10 cellular contexts compared by ENCODE assay signal in the genomic region with DNA sequence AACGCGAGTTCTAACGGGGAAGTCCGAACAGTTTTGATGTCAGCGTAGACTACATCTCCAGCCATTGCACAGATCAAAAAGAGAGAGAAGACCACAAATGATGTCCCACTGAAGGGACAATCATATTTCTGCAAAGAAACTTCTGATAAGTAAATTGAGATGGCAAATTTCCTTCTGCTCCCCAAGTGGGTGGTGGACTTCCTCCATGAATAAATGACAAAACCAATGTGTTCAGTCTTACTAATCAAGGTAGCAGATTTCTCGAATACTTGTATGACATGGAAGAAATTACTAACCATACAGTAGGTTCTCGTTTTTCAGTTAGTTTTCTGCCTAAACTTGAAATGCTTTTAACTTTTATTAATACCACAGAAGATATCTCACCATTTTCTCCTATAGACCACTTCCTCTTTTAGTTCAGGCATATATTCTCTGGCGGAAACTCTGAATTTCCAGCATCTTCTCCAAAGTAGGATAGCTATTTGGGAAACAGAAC. TPM values are rescaled to one million over a fixed set of nuclear protein-coding genes. Genes with fewer than 3 reads are reported as not detected.
A peak's percentile ranks its signal among the peaks of the same experiment; 100 is the strongest.
DNase-seq lines count a peak whose midpoint lies in the region; ATAC-seq and TF ChIP-seq lines count a peak whose summit lies in the region.
"Had no signal": no experiment of that assay in that cellular context is flagged by ENCODE, and none has a peak within 500 bp of the region (broad histone marks: within the 10 kb centered on the region; RNA-seq: fewer than 3 reads in every experiment).

A gene (minus strand): TSS at position 132 of the 496 bp plus-strand sequence.

- H4K91ac ChIP-seq in mesenchymal stem cell (ENCODE audit: low read length): no peak within 1 kb of the TSS

- H3K36me3 ChIP-seq in Caco-2 (ENCODE audit: control insufficient read depth, insufficient read depth, low read length) (no peaks in the 10 kb centered on the region), mesenchymal stem cell (ENCODE audit: control insufficient read depth in 1 of 2, insufficient read depth in 2 of 2, low read depth in 1 of 2, low read length in 2 of 2) (no peaks in the 10 kb centered on the region)

- H3K4ac ChIP-seq in mesenchymal stem cell (ENCODE audit: low read depth in 1 of 2, low read length in 2 of 2): no peak within 1 kb of the TSS

- H2BK15ac ChIP-seq in mesenchymal stem cell (ENCODE audit: low read depth, poor library complexity, severe bottlenecking): no peak within 1 kb of the TSS

- no peaks in the 10 kb centered on the region for H3K79me1 ChIP-seq in mesenchymal stem cell (replicated peaks; ENCODE audit: low read length, poor library complexity, severe bottlenecking)

- H3K27me3 ChIP-seq in Caco-2 (replicated peaks; ENCODE audit: control insufficient read depth, insufficient read depth, low read length) (no peaks in the 10 kb centered on the region; the same call in 1 of the 2 replicates), mesenchymal stem cell (ENCODE audit: control insufficient read depth in 1 of 2, insufficient read depth in 1 of 2, low read length in 2 of 2) (no peaks in the 10 kb centered on the region)

- no peak within 1 kb of the TSS for H3K4me2 ChIP-seq in mesenchymal stem cell (ENCODE audit: low read length, poor library complexity, severe bottlenecking)
- H3K4me2 ChIP-seq: GM23338 had no signal

- no peak within 1 kb of the TSS for H2BK12ac ChIP-seq in mesenchymal stem cell (ENCODE audit: low read length in 2 of 2)

- no peak for TF ChIP-seq CTCF in Caco-2 (IDR thresholded peaks at IDR 0.05; ENCODE audit: insufficient read depth in 1 of 2, low read depth in 1 of 2, low read length in 1 of 2, severe bottlenecking in 1 of 2, unreplicated experiment in 1 of 2)

- 93% methylated on average over 6 of the region's 8 CpGs for WGBS in mesenchymal stem cell

- ATAC-seq in HG03460 (IDR thresholded peaks at IDR 0.05; ENCODE audit: unreplicated experiment): peak; percentile 39
- no peak for ATAC-seq in naive thymus-derived CD8-positive, alpha-beta T cell
- ATAC-seq: GM23338 had no signal

- no peak within 1 kb of the TSS for H2AK5ac ChIP-seq in mesenchymal stem cell (ENCODE audit: low read length, severe bottlenecking)

- H3K9ac ChIP-seq in mesenchymal stem cell (ENCODE audit: low read length): no peak within 1 kb of the TSS

- POLR2A ChIA-PET in activated CD4-positive, alpha-beta memory T cell treated with anti-CD3 and anti-CD28 coated beads for 36 hours (lab: Charles Lee): interaction anchor here (0.6 to 1.4 kb wide), 3 partner anchors 8 to 59 kb away, joined by 3 to 4 read pairs (median 3); no protein-coding TSS in a partner anchor
- POLR2A ChIA-PET in Caco-2 (lab: Charles Lee): no interaction called here
- POLR2A ChIA-PET in naive thymus-derived CD8-positive, alpha-beta T cell (lab: Charles Lee): no interaction called here

- peaks cover 43% of the 10 kb centered on the region for H3K4me1 Mint-ChIP-seq in activated naive CD4-positive, alpha-beta T cell treated with anti-CD3 and anti-CD28 coated beads, Interleukin-2, amount 50 U/mL, for 24 hours
- peaks cover 50% of the 10 kb centered on the region for H3K4me1 Mint-ChIP-seq in activated CD4-positive, alpha-beta memory T cell treated with anti-CD3 and anti-CD28 coated beads for 36 hours (ENCODE audit: low read depth)
- no peaks in the 10 kb centered on the region for H3K4me1 Mint-ChIP-seq in Caco-2 (ENCODE audit: low read depth, unreplicated experiment)
- H3K4me1 Mint-ChIP-seq in naive thymus-derived CD8-positive, alpha-beta T cell: peaks cover 7 to 41% (median 18%) of the 10 kb centered on the region in 4 donors
- H3K4me1 Mint-ChIP-seq: GM23338 had no signal

- H2AFZ ChIP-seq in mesenchymal stem cell (ENCODE audit: low read depth, low read length): no peak within 1 kb of the TSS
- H2AFZ ChIP-seq: GM23338 had no signal

- no TSS peak for BruUV-seq in Caco-2 (replicated peaks; lab: Mats Ljungman, UMichigan)

- H3K23ac ChIP-seq in mesenchymal stem cell (ENCODE audit: low read length in 2 of 2): no peak within 1 kb of the TSS

- no peak within 1 kb of the TSS for H2BK5ac ChIP-seq in mesenchymal stem cell (ENCODE audit: low read depth, low read length, poor library complexity, severe bottlenecking)

- no peaks in the 10 kb centered on the region for H3K27me3 Mint-ChIP-seq in activated naive CD4-positive, alpha-beta T cell treated with anti-CD3 and anti-CD28 coated beads, Interleukin-2, amount 50 U/mL, for 24 hours
- no peaks in the 10 kb centered on the region for H3K27me3 Mint-ChIP-seq in activated CD4-positive, alpha-beta memory T cell treated with anti-CD3 and anti-CD28 coated beads for 36 hours
- peaks cover 11% of the 10 kb centered on the region for H3K27me3 Mint-ChIP-seq in Caco-2 (ENCODE audit: insufficient read depth, unreplicated experiment)
- no peaks in the 10 kb centered on the region for H3K27me3 Mint-ChIP-seq in naive thymus-derived CD8-positive, alpha-beta T cell

- H3K9me3 ChIP-seq in Caco-2: no peaks in the 10 kb centered on the region
- H3K9me3 ChIP-seq in mesenchymal stem cell (ENCODE audit: control insufficient read depth, low read length): no peaks in the 10 kb centered on the region

- H3K27ac ChIP-seq in mesenchymal stem cell (ENCODE audit: low read length, poor library complexity, severe bottlenecking): no peak within 1 kb of the TSS

- H3K36me3 Mint-ChIP-seq in activated naive CD4-positive, alpha-beta T cell treated with anti-CD3 and anti-CD28 coated beads, Interleukin-2, amount 50 U/mL, for 24 hours: no peaks in the 10 kb centered on the region
- H3K36me3 Mint-ChIP-seq in activated CD4-positive, alpha-beta memory T cell treated with anti-CD3 and anti-CD28 coated beads for 36 hours: peaks cover 7% of the 10 kb centered on the region
- no peaks in the 10 kb centered on the region for H3K36me3 Mint-ChIP-seq in Caco-2 (ENCODE audit: insufficient read depth, unreplicated experiment)
- no peaks in the 10 kb centered on the region for H3K36me3 Mint-ChIP-seq in naive thymus-derived CD8-positive, alpha-beta T cell

- H3K4me3 ChIP-seq in Caco-2 (ENCODE audit: low read depth, low read length): no peak within 1 kb of the TSS
- H3K4me3 ChIP-seq in mesenchymal stem cell (ENCODE audit: insufficient read depth in 1 of 2, low read depth in 1 of 2, low read length in 2 of 2): no peak within 1 kb of the TSS
- H3K4me3 ChIP-seq: GM23338 had no signal

- no peaks in the 10 kb centered on the region for H3K9me3 Mint-ChIP-seq in activated naive CD4-positive, alpha-beta T cell treated with anti-CD3 and anti-CD28 coated beads, Interleukin-2, amount 50 U/mL, for 24 hours
- H3K9me3 Mint-ChIP-seq in activated CD4-positive, alpha-beta memory T cell treated with anti-CD3 and anti-CD28 coated beads for 36 hours: no peaks in the 10 kb centered on the region
- no peaks in the 10 kb centered on the region for H3K9me3 Mint-ChIP-seq in Caco-2 (ENCODE audit: unreplicated experiment)
- no peaks in the 10 kb centered on the region for H3K9me3 Mint-ChIP-seq in naive thymus-derived CD8-positive, alpha-beta T cell
- H3K9me3 Mint-ChIP-seq: GM23338 had no signal

- no peak within 1 kb of the TSS for H3K14ac ChIP-seq in mesenchymal stem cell (ENCODE audit: low read length in 2 of 2)

- no peak within 1 kb of the TSS for H2BK120ac ChIP-seq in mesenchymal stem cell (ENCODE audit: low read depth, low read length)

- DNase-seq in activated naive CD4-positive, alpha-beta T cell (lab: John Stamatoyannopoulos, UW): no peak
- DNase-seq in activated CD4-positive, alpha-beta memory T cell treated with anti-CD3 and anti-CD28 coated beads for 36 hours: no peak
- no peak for DNase-seq in Caco-2
- DNase-seq in superior temporal gyrus (ENCODE audit: extremely low spot score): no peak
- no peak for DNase-seq in mesenchymal stem cell
- no peak for DNase-seq in naive thymus-derived CD8-positive, alpha-beta T cell
- DNase-seq: NCI-H2081 treated with DMSO at 0.1 percent for 48 hours had no signal

- H3K4me1 ChIP-seq in Caco-2 (no peaks in the 10 kb centered on the region), mesenchymal stem cell (ENCODE audit: control insufficient read depth, insufficient read depth, low read depth, low read length) (no peaks in the 10 kb centered on the region)

- H3K4me3 Mint-ChIP-seq in activated naive CD4-positive, alpha-beta T cell treated with anti-CD3 and anti-CD28 coated beads, Interleukin-2, amount 50 U/mL, for 24 hours: peak within 1 kb of the TSS; percentile 75
- H3K4me3 Mint-ChIP-seq in activated CD4-positive, alpha-beta memory T cell treated with anti-CD3 and anti-CD28 coated beads for 36 hours: peak within 1 kb of the TSS; percentile 83
- no peak within 1 kb of the TSS for H3K4me3 Mint-ChIP-seq in Caco-2 (ENCODE audit: unreplicated experiment)
- peak within 1 kb of the TSS in 4 of 10 donors; percentile 6 to 69 (median 43) for H3K4me3 Mint-ChIP-seq in naive thymus-derived CD8-positive, alpha-beta T cell
- H3K4me3 Mint-ChIP-seq: GM23338 had no signal

- CTCF ChIA-PET in activated CD4-positive, alpha-beta memory T cell treated with anti-CD3 and anti-CD28 coated beads for 36 hours (lab: Charles Lee): interaction anchor here (0.6 to 4.8 kb wide), 5 partner anchors 9 to 628 kb away, joined by 4 to 45 read pairs (median 5); no protein-coding TSS in a partner anchor
- CTCF ChIA-PET in Caco-2 (lab: Charles Lee): no interaction called here

- no peak within 1 kb of the TSS for H4K8ac ChIP-seq in mesenchymal stem cell (ENCODE audit: low read length)

- H3K18ac ChIP-seq in mesenchymal stem cell (ENCODE audit: low read depth in 1 of 2, low read length in 2 of 2): no peak within 1 kb of the TSS

- intact Hi-C loops in activated CD4-positive, alpha-beta memory T cell treated with anti-CD3 and anti-CD28 coated beads for 36 hours (cut with micrococcal nuclease): loop anchor here (1.0 to 10.0 kb wide), 6 partner anchors 8 to 368 kb away; a partner anchor contains a TSS
- intact Hi-C loops in Caco-2 (cut with micrococcal nuclease; ENCODE audit: unreplicated experiment): no loop called here

- H3K27ac Mint-ChIP-seq in activated naive CD4-positive, alpha-beta T cell treated with anti-CD3 and anti-CD28 coated beads, Interleukin-2, amount 50 U/mL, for 24 hours: peak within 1 kb of the TSS; percentile 89
- H3K27ac Mint-ChIP-seq in activated CD4-positive, alpha-beta memory T cell treated with anti-CD3 and anti-CD28 coated beads for 36 hours: peak within 1 kb of the TSS; percentile 93
- H3K27ac Mint-ChIP-seq in Caco-2 (ENCODE audit: unreplicated experiment): no peak within 1 kb of the TSS
- H3K27ac Mint-ChIP-seq in naive thymus-derived CD8-positive, alpha-beta T cell: peak within 1 kb of the TSS in 1 of 10 donors; percentile 62
- H3K27ac Mint-ChIP-seq: GM23338 had no signal

RNA-seq across cellular contexts. Expression of the gene that starts here (rescaled TPM):
- total RNA-seq in activated CD4-positive, alpha-beta memory T cell treated with anti-CD3 and anti-CD28 coated beads for 36 hours: 1 to 10 TPM; 6.5 to 7.4 TPM
- total RNA-seq in Caco-2 (2022): not detected in 2 replicates
- polyA plus RNA-seq in mesenchymal stem cell (2013, experiment 1 of 2): not detected
- polyA plus RNA-seq in mesenchymal stem cell (2013, experiment 2 of 2): not detected
- total RNA-seq in naive thymus-derived CD8-positive, alpha-beta T cell: under 1 TPM; 0.52 to 0.96 TPM
- polyA plus RNA-seq in naive thymus-derived CD8-positive, alpha-beta T cell: under 1 TPM in 1 of 3 donors, not detected in 2; 0.35 TPM
- total RNA-seq: GM23338 had no signal
- polyA plus RNA-seq: GM23338 had no signal
